In genomic region chr1:177817969-177818872, GRCh38 we compare ENCODE assay signal across 10 cellular contexts.
DNase-seq lines count a peak whose midpoint lies in the region; ATAC-seq and TF ChIP-seq lines count a peak whose summit lies in the region.
"Had no signal": no experiment of that assay in that cellular context is flagged by ENCODE, and none has a peak within 500 bp of the region (broad histone marks: within the 10 kb centered on the region; RNA-seq: fewer than 3 reads in every experiment).

No MANE protein-coding gene starts in this region.

- no peak overlapping the region for H3K4me3 ChIP-seq in left ventricle myocardium inferior
- H3K4me3 ChIP-seq in transverse colon = no peak overlapping the region

- no peaks in the 10 kb centered on the region for H3K4me1 ChIP-seq in left ventricle myocardium inferior
- no peaks in the 10 kb centered on the region for H3K4me1 ChIP-seq in transverse colon

- 44 to 55% methylated on average over 5 to 7 of the region's 7 CpGs for WGBS in transverse colon (ENCODE audit: low coverage in 1 of 2), 2 donors

- H3K27me3 ChIP-seq in left ventricle myocardium inferior (ENCODE audit: low read depth) (peaks cover 45% of the 10 kb centered on the region), transverse colon (no peaks in the 10 kb centered on the region)

- H3K27ac ChIP-seq in left ventricle myocardium inferior (replicated peaks) (no peak overlapping the region), transverse colon (no peak overlapping the region)
- H3K27ac ChIP-seq: C4-2B had no signal

- intact Hi-C loops in left ventricle myocardium inferior (cut with micrococcal nuclease) (no loop called here), transverse colon (cut with DNase I; ENCODE audit: low total_unique reads) (no loop called here)

- H3K36me3 ChIP-seq in left ventricle myocardium inferior = no peaks in the 10 kb centered on the region
- H3K36me3 ChIP-seq in transverse colon = no peaks in the 10 kb centered on the region

- in situ Hi-C loops in transverse colon (cut with MboI; ENCODE audit: low pct_ligation_motif_present in 1 of 4, low pct_unique_long_range_greater_than_20kb in 1 of 4, low sequenced_read_pairs in 3 of 4) = no loop called here

- DNase-seq in RPMI8226 = peak; percentile 69
- no peak for DNase-seq in left ventricle myocardium inferior
- no peak for DNase-seq in transverse colon
- no peak for DNase-seq in NCI-H2171 treated with DMSO at 0.1 percent for 48 hours (lab: John Stamatoyannopoulos, UW)
- DNase-seq in NK-92 (lab: John Stamatoyannopoulos, UW; ENCODE audit: unreplicated experiment) = no peak
- DNase-seq: stimulated activated CD4-positive, alpha-beta T cell treated with anti-CD3 and anti-CD28 coated beads, Interleukin-15, amount 100 ng/mL, for 24 hours had no signal

- no peak for TF ChIP-seq EP300 in transverse colon (IDR thresholded peaks at IDR 0.05; ENCODE audit: low read depth)

- H3K9me3 ChIP-seq in left ventricle myocardium inferior (replicated peaks) = peaks cover 7% of the 10 kb centered on the region
- no peaks in the 10 kb centered on the region for H3K9me3 ChIP-seq in transverse colon

- TF ChIP-seq POLR2A in transverse colon (IDR thresholded peaks at IDR 0.05) = no peak

- peak; percentile 99 for ATAC-seq in GM18498 (IDR thresholded peaks at IDR 0.05; ENCODE audit: unreplicated experiment)
- peak; percentile 97 for ATAC-seq in GM19463 (IDR thresholded peaks at IDR 0.05; ENCODE audit: unreplicated experiment)
- peak; percentile 87 for ATAC-seq in HG03025 (IDR thresholded peaks at IDR 0.05; ENCODE audit: low FRiP score, unreplicated experiment)

- TF ChIP-seq CTCF in left ventricle myocardium inferior (IDR thresholded peaks at IDR 0.05; ENCODE audit: borderline replicate concordance) = no peak
- no peak for TF ChIP-seq CTCF in transverse colon (IDR thresholded peaks at IDR 0.05)
